In genomic region chr5:179803651-179804598, GRCh38 we compare ENCODE assay signal across 8 cellular contexts. TPM values are rescaled to one million over a fixed set of nuclear protein-coding genes. Genes with fewer than 3 reads are reported as not detected.
DNase-seq lines count a peak whose midpoint lies in the region; ATAC-seq and TF ChIP-seq lines count a peak whose summit lies in the region.

No MANE protein-coding gene starts in this region.

- ATAC-seq in Panc1: no peak

- peaks cover 7% of the 10 kb centered on the region for H3K36me3 ChIP-seq in Panc1 (ENCODE audit: control insufficient read depth, insufficient read depth, low read length)
- peaks cover 13% of the 10 kb centered on the region for H3K36me3 ChIP-seq in colonic mucosa

- peak; percentile 55 to 60 for DNase-seq in NCI-H2081 (lab: John Stamatoyannopoulos, UW)
- DNase-seq in NCI-H2081 treated with DMSO at 0.1 percent for 48 hours (lab: John Stamatoyannopoulos, UW): no peak
- no peak for DNase-seq in Panc1 (ENCODE audit: low read depth, low spot score)
- peak; percentile 33 for DNase-seq in colonic mucosa
- DNase-seq in retinal pigment epithelial cell (ENCODE audit: low read depth): no peak
- DNase-seq in ecto neural progenitor cell (ENCODE audit: low spot score): no peak
- DNase-seq in NCI-H446 treated with DMSO at 0.1 percent for 48 hours (lab: John Stamatoyannopoulos, UW): no peak
- DNase-seq in NCI-H1105 (lab: John Stamatoyannopoulos, UW): no peak

- CTCF ChIA-PET in Panc1 (lab: Charles Lee): interaction anchor here (0.6 kb wide), 1 partner anchor 504 kb away, joined by 3 read pairs; no protein-coding TSS in a partner anchor

- BruUV-seq in Panc1 (replicated peaks; lab: Mats Ljungman, UMichigan): TSS peak; percentile 71

- POLR2A ChIA-PET in Panc1 (lab: Charles Lee): interaction anchor here (0.6 kb wide), 1 partner anchor 15 kb away, joined by 11 read pairs; no protein-coding TSS in a partner anchor

- no peaks in the 10 kb centered on the region for H3K9me3 ChIP-seq in Panc1 (ENCODE audit: control insufficient read depth, insufficient read depth, low read depth, low read length)
- H3K9me3 ChIP-seq in colonic mucosa: no peaks in the 10 kb centered on the region

- peak overlapping the region; percentile 27 to 96 for H3K9ac ChIP-seq in colonic mucosa (ENCODE audit: low read depth in 2 of 2, low read length in 2 of 2)

- H3K27me3 ChIP-seq in Panc1 (ENCODE audit: control insufficient read depth, insufficient read depth, low read length) (no peaks in the 10 kb centered on the region), colonic mucosa (no peaks in the 10 kb centered on the region)

- H3K27ac ChIP-seq in Panc1 (ENCODE audit: low read length): peak overlapping the region; percentile 81
- H3K27ac ChIP-seq in colonic mucosa: peak overlapping the region; percentile 99

- intact Hi-C loops in Panc1 (cut with micrococcal nuclease; ENCODE audit: unreplicated experiment): no loop called here
- intact Hi-C loops in colonic mucosa (cut with DNase I): loop anchor here (10.0 kb wide), 1 partner anchor 101 kb away; the partner anchor contains the start of gene TBC1D9B

- peaks cover 30% of the 10 kb centered on the region for H3K4me1 ChIP-seq in Panc1 (ENCODE audit: control insufficient read depth, insufficient read depth, low read length)
- peaks cover 39% of the 10 kb centered on the region for H3K4me1 ChIP-seq in colonic mucosa

- TF ChIP-seq CTCF in Panc1 (IDR thresholded peaks at IDR 0.05): no peak
- no peak for TF ChIP-seq CTCF in colonic mucosa (IDR thresholded peaks at IDR 0.05)
- TF ChIP-seq CTCF in retinal pigment epithelial cell (conservative IDR thresholded peaks at IDR 0.05; ENCODE audit: low read depth, low read length): no peak

- peak overlapping the region in 1 of 2 experiments; percentile 79; a peak in 3 of 4 replicates for H3K4me3 ChIP-seq in Panc1 (ENCODE audit: low read depth in 2 of 2, low read length in 2 of 2)
- H3K4me3 ChIP-seq in colonic mucosa: peak overlapping the region; percentile 5
- peak overlapping the region; percentile 8 for H3K4me3 ChIP-seq in retinal pigment epithelial cell (ENCODE audit: low read length)

- in situ Hi-C loops in Panc1 (cut with HindIII; ENCODE audit: low pct_unique_long_range_greater_than_20kb, low sequenced_read_pairs): no loop called here

RNA-seq across cellular contexts. Expression of gene MGAT4B, which starts 2.7 kb away (rescaled TPM):
- total RNA-seq in Panc1 (2021; ENCODE audit: unreplicated experiment) (406 TPM), colonic mucosa (100 to 1,000 TPM; 332 to 540 TPM)
- polyA plus RNA-seq in Panc1 (2012; ENCODE audit: insufficient read length): 616 TPM

RNA-seq across cellular contexts. Expression of gene LTC4S, which starts 10.1 kb away (rescaled TPM):
- total RNA-seq in Panc1 (2021; ENCODE audit: unreplicated experiment): 0.69 TPM
- 1.2 TPM for polyA plus RNA-seq in Panc1 (2012; ENCODE audit: insufficient read length)
- total RNA-seq in colonic mucosa: 1 to 10 TPM; 5.3 to 5.4 TPM

RNA-seq across cellular contexts. Expression of gene SQSTM1, which starts 16.8 kb away (rescaled TPM):
- total RNA-seq in Panc1 (2021; ENCODE audit: unreplicated experiment) (985 TPM), colonic mucosa (100 to 1,000 TPM; 262 to 388 TPM)
- 958 TPM for polyA plus RNA-seq in Panc1 (2012; ENCODE audit: insufficient read length)

RNA-seq across cellular contexts. Expression of gene MRNIP, which starts 54.7 kb away (rescaled TPM):
- 33.0 TPM for total RNA-seq in Panc1 (2021; ENCODE audit: unreplicated experiment)
- polyA plus RNA-seq in Panc1 (2012; ENCODE audit: insufficient read length): 21.9 TPM
- 10 to 100 TPM in 1 of 2 donors, 1 to 10 TPM in 1; 8.6 to 17.5 TPM for total RNA-seq in colonic mucosa

Comparison
In these comparisons a context has a peak if more than half of its experiments do, and no peak if none do; other contexts are left out.
1. DNase-seq: peak in NCI-H2081 (2 of 2) and colonic mucosa (single experiment); none in NCI-H2081 treated with DMSO at 0.1 percent for 48 hours (single experiment), Panc1 (single experiment), retinal pigment epithelial cell (single experiment), ecto neural progenitor cell (single experiment), NCI-H446 treated with DMSO at 0.1 percent for 48 hours (single experiment) and NCI-H1105 (single experiment).